Comparison of ENCODE assay signal across 1 cellular context in genomic region chr17:4771519-4772234, GRCh38.
TF ChIP-seq lines count a peak whose summit lies in the region.

Gene TM4SF5 (plus strand): TSS chr17:4771886. CDS start chr17:4771923, 37 bp downstream.

TF ChIP-seq in HepG2, 621 proteins besides CTCF, POLR2A, EP300 and RAD21 (continued from another document and continues in another):
- TF ChIP-seq ZNF629 (CRISPR knock-in tag; conservative IDR thresholded peaks at IDR 0.05) (no peak; the same call in 1 of the 2 replicates), ZNF589 (CRISPR knock-in tag; conservative IDR thresholded peaks at IDR 0.05) (0 out of 2 replicates have a peak, but pooled peaks have one; percentile 43), ZFY (CRISPR knock-in tag; IDR thresholded peaks at IDR 0.05) (peak; percentile 72), SMC3 (IDR thresholded peaks at IDR 0.05; ENCODE audit: low read length) (peak; percentile 39; the same call in 1 of the 2 replicates), SIN3A (IDR thresholded peaks at IDR 0.05; ENCODE audit: borderline replicate concordance, low read depth, low read length) (peak; percentile 88; the same call in 1 of the 2 replicates), SOX13 (IDR thresholded peaks at IDR 0.05) (no peak), SOX13 (CRISPR knock-in tag; conservative IDR thresholded peaks at IDR 0.05 in 1 of 2, IDR thresholded peaks at IDR 0.05 in 1 of 2) (peak in 1 of 2 experiments; percentile 69; a peak in 2 of 4 replicates), ZNF569 (CRISPR knock-in tag; IDR thresholded peaks at IDR 0.05; ENCODE audit: borderline replicate concordance) (no peak), ZNF891 (CRISPR knock-in tag; IDR thresholded peaks at IDR 0.05) (peak; percentile 54; the same call in 1 of the 2 replicates), NCOA2 (CRISPR knock-in tag; IDR thresholded peaks at IDR 0.05) (peak; percentile 89), ZNF274 (CRISPR knock-in tag; IDR thresholded peaks at IDR 0.05) (peak; percentile 62; the same call in 1 of the 2 replicates), RNF2 (conservative IDR thresholded peaks at IDR 0.05; ENCODE audit: low read depth) (no peak), EEA1 (CRISPR knock-in tag; IDR thresholded peaks at IDR 0.05; ENCODE audit: borderline replicate concordance) (no peak; the same call in 1 of the 2 replicates), ZNF12 (CRISPR knock-in tag; IDR thresholded peaks at IDR 0.05) (peak; percentile 46; the same call in 1 of the 2 replicates), FOXC1 (CRISPR knock-in tag; IDR thresholded peaks at IDR 0.05; ENCODE audit: borderline replicate concordance) (peak; percentile 70; the same call in 1 of the 2 replicates), YY1 (IDR thresholded peaks at IDR 0.05; ENCODE audit: insufficient read depth, insufficient replicate concordance, low read depth, low read length) (peak; percentile 68), SRSF9 (IDR thresholded peaks at IDR 0.05; ENCODE audit: borderline replicate concordance, insufficient read depth, low read depth, low read length, poor library complexity, severe bottlenecking) (no peak), TBX2 (CRISPR knock-in tag; IDR thresholded peaks at IDR 0.05; ENCODE audit: borderline replicate concordance) (peak; percentile 97), SP5 (CRISPR knock-in tag; IDR thresholded peaks at IDR 0.05; ENCODE audit: borderline replicate concordance, low read depth) (peak; percentile 99), NPAS2 (CRISPR knock-in tag; IDR thresholded peaks at IDR 0.05; ENCODE audit: borderline replicate concordance) (no peak), TOPORS (CRISPR knock-in tag; IDR thresholded peaks at IDR 0.05) (peak; percentile 82; the same call in 1 of the 2 replicates), AGO2 (optimal IDR thresholded peaks at IDR 0.05; ENCODE audit: low read depth, low read length) (peak; percentile 60), MIER3 (CRISPR knock-in tag; IDR thresholded peaks at IDR 0.05; ENCODE audit: borderline replicate concordance) (peak; percentile 89; the same call in 1 of the 2 replicates), SATB2 (CRISPR knock-in tag; IDR thresholded peaks at IDR 0.05) (0 out of 2 replicates have a peak, but pooled peaks have one; percentile 81), ZNF232 (CRISPR knock-in tag; IDR thresholded peaks at IDR 0.05; ENCODE audit: borderline replicate concordance) (peak; percentile 68; the same call in 1 of the 2 replicates), TRIM24 (CRISPR knock-in tag; IDR thresholded peaks at IDR 0.05) (0 out of 2 replicates have a peak, but pooled peaks have one; percentile 47), IKZF4 (CRISPR knock-in tag; IDR thresholded peaks at IDR 0.05; ENCODE audit: borderline replicate concordance, low read depth, not compliant biosample characterization) (no peak), PHF5A (CRISPR knock-in tag; IDR thresholded peaks at IDR 0.05; ENCODE audit: low read depth, unreplicated experiment) (peak; percentile 68), FOSL1 (CRISPR knock-in tag; IDR thresholded peaks at IDR 0.05; ENCODE audit: borderline replicate concordance) (0 out of 2 replicates have a peak, but pooled peaks have one; percentile 11), NFYC (CRISPR knock-in tag; IDR thresholded peaks at IDR 0.05) (0 out of 2 replicates have a peak, but pooled peaks have one; percentile 31), RXRB (CRISPR knock-in tag; IDR thresholded peaks at IDR 0.05; ENCODE audit: borderline replicate concordance) (peak; percentile 87; the same call in 1 of the 2 replicates), ETV5 (CRISPR knock-in tag; IDR thresholded peaks at IDR 0.05; ENCODE audit: borderline replicate concordance) (peak; percentile 96), KAT7 (CRISPR knock-in tag; IDR thresholded peaks at IDR 0.05; ENCODE audit: borderline replicate concordance) (peak; percentile 43; the same call in 1 of the 2 replicates), ISL2 (CRISPR knock-in tag; IDR thresholded peaks at IDR 0.05) (no peak; the same call in none of the 2 replicates), ZNF639 (CRISPR knock-in tag; conservative IDR thresholded peaks at IDR 0.05) (0 out of 2 replicates have a peak, but pooled peaks have one; percentile 19), NFIC (IDR thresholded peaks at IDR 0.05; ENCODE audit: low read length) (no peak), ZNF549 (CRISPR knock-in tag; IDR thresholded peaks at IDR 0.05) (0 out of 2 replicates have a peak, but pooled peaks have one; percentile 56), ZNF709 (CRISPR knock-in tag; IDR thresholded peaks at IDR 0.05) (peak; percentile 68; the same call in 1 of the 2 replicates), ZNF746 (CRISPR knock-in tag; IDR thresholded peaks at IDR 0.05) (no peak), ZNF614 (CRISPR knock-in tag; IDR thresholded peaks at IDR 0.05; ENCODE audit: borderline replicate concordance) (peak; percentile 61; the same call in 1 of the 2 replicates), RFXAP (CRISPR knock-in tag; IDR thresholded peaks at IDR 0.05; ENCODE audit: borderline replicate concordance) (0 out of 2 replicates have a peak, but pooled peaks have one; percentile 70), THAP11 (CRISPR knock-in tag; IDR thresholded peaks at IDR 0.05) (peak; percentile 79), SAP130 (CRISPR knock-in tag; IDR thresholded peaks at IDR 0.05; ENCODE audit: low read depth) (peak; percentile 97), HOMEZ (CRISPR knock-in tag; IDR thresholded peaks at IDR 0.05; ENCODE audit: low read depth) (0 out of 2 replicates have a peak, but pooled peaks have one; percentile 76), ZBTB1 (CRISPR knock-in tag; IDR thresholded peaks at IDR 0.05; ENCODE audit: borderline replicate concordance) (no peak), NFKBIZ (CRISPR knock-in tag; IDR thresholded peaks at IDR 0.05) (0 out of 2 replicates have a peak, but pooled peaks have one; percentile 44), MBD4 (IDR thresholded peaks at IDR 0.05; ENCODE audit: borderline replicate concordance, low read length) (no peak), BORCS8-MEF2B (CRISPR knock-in tag; IDR thresholded peaks at IDR 0.05) (peak; percentile 90), ZNF687 (CRISPR knock-in tag; IDR thresholded peaks at IDR 0.05) (peak; percentile 98), DMAP1 (CRISPR knock-in tag; IDR thresholded peaks at IDR 0.05) (peak; percentile 89), FOXA1 (IDR thresholded peaks at IDR 0.05) (no peak), FOXA1 (CRISPR knock-in tag; IDR thresholded peaks at IDR 0.05) (peak; percentile 50), ZNF207 (IDR thresholded peaks at IDR 0.05; ENCODE audit: borderline replicate concordance) (no peak), ZNF101 (CRISPR knock-in tag; IDR thresholded peaks at IDR 0.05; ENCODE audit: borderline replicate concordance, low read depth) (no peak), HOXA3 (CRISPR knock-in tag; IDR thresholded peaks at IDR 0.05) (peak; percentile 87; the same call in 1 of the 2 replicates), CEBPG (CRISPR knock-in tag; IDR thresholded peaks at IDR 0.05) (peak; percentile 35; the same call in 1 of the 2 replicates), ZNF777 (CRISPR knock-in tag; IDR thresholded peaks at IDR 0.05) (no peak; the same call in 1 of the 2 replicates), ZNF772 (CRISPR knock-in tag; IDR thresholded peaks at IDR 0.05) (peak; percentile 89), NR2F2 (IDR thresholded peaks at IDR 0.05; ENCODE audit: borderline replicate concordance, low read depth) (no peak), BCL6 (CRISPR knock-in tag; IDR thresholded peaks at IDR 0.05) (peak; percentile 52), POLR2G (IDR thresholded peaks at IDR 0.05; ENCODE audit: low read depth, low read length) (peak; percentile 88), CREM (IDR thresholded peaks at IDR 0.05) (peak; percentile 57; the same call in 1 of the 2 replicates), CREM (CRISPR knock-in tag; IDR thresholded peaks at IDR 0.05) (no peak), SMARCE1 (IDR thresholded peaks at IDR 0.05; ENCODE audit: borderline replicate concordance) (no peak), ZFP36L2 (CRISPR knock-in tag; IDR thresholded peaks at IDR 0.05) (peak; percentile 25; the same call in 1 of the 2 replicates)
- TF ChIP-seq, protein P1, sequence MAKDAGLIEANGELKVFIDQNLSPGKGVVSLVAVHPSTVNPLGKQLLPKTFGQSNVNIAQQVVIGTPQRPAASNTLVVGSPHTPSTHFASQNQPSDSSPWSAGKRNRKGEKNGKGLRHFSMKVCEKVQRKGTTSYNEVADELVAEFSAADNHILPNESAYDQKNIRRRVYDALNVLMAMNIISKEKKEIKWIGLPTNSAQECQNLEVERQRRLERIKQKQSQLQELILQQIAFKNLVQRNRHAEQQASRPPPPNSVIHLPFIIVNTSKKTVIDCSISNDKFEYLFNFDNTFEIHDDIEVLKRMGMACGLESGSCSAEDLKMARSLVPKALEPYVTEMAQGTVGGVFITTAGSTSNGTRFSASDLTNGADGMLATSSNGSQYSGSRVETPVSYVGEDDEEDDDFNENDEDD (CRISPR knock-in tag; IDR thresholded peaks at IDR 0.05; ENCODE audit: borderline replicate concordance) = peak; percentile 73; the same call in 1 of the 2 replicates
- TF ChIP-seq, protein P2, sequence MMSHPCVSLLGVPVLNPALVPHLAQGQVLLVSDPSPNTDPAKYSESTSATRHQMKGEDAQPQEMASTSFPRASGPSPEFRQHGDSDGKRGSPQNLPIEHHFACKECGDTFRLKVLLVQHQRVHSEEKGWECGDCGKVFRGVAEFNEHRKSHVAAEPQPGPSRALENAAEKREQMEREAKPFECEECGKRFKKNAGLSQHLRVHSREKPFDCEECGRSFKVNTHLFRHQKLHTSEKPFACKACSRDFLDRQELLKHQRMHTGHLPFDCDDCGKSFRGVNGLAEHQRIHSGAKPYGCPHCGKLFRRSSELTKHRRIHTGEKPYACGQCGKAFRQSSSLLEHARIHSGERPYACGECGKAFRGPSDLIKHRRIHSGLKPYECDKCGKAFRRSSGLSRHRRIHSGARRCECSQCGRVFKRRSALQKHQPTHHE (CRISPR knock-in tag; IDR thresholded peaks at IDR 0.05; ENCODE audit: borderline replicate concordance) = peak; percentile 84; the same call in 1 of the 2 replicates
- TF ChIP-seq, protein P3, sequence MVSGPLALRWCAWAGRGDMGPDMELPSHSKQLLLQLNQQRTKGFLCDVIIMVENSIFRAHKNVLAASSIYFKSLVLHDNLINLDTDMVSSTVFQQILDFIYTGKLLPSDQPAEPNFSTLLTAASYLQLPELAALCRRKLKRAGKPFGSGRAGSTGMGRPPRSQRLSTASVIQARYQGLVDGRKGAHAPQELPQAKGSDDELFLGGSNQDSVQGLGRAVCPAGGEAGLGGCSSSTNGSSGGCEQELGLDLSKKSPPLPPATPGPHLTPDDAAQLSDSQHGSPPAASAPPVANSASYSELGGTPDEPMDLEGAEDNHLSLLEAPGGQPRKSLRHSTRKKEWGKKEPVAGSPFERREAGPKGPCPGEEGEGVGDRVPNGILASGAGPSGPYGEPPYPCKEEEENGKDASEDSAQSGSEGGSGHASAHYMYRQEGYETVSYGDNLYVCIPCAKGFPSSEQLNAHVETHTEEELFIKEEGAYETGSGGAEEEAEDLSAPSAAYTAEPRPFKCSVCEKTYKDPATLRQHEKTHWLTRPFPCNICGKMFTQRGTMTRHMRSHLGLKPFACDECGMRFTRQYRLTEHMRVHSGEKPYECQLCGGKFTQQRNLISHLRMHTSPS (CRISPR knock-in tag; IDR thresholded peaks at IDR 0.05; ENCODE audit: low read depth) = peak; percentile 98
